In the genomic region with DNA sequence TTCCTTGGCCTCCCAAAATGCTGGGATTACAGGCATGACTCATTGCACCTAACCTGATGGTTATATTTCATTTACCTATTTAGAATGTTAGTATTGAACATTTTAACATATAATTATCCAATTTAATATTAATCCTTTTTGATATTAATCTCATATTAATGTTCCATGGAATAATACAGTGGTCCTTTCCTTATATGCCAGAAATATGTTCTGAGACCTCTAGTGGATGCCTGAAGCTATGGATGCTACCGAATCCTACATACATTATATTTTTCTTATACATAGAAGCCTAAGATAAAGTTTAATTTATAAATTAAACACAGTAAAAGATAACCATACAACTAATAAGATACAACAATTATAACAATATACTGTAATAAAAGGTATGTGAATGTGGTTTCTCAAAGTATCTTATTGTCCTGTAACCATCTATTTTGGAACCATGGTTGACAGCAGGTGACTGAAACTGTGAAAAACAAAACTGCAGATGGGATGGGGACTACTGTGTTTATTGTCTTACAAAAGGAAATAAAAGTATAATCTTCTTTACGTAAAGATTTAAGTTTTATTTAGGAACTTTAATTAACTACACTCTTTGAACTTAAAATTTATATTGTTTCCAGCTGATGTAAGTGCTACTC, we compare ENCODE assay signal across 26 cellular contexts.
"Had no signal": no experiment of that assay in that cellular context is flagged by ENCODE, and none has a peak within 500 bp of the region (broad histone marks: within the 10 kb centered on the region; RNA-seq: fewer than 3 reads in every experiment).

No MANE protein-coding gene starts in this region.

- H3K27me3 Mint-ChIP-seq: activated CD4-positive, alpha-beta T cell treated with anti-CD3 and anti-CD28 coated beads, Interleukin-2, amount 10 ng/mL, durations not matched to agents 7 days and 5 days; activated CD8-positive, alpha-beta memory T cell treated with anti-CD3 and anti-CD28 coated beads, Interleukin-2, amount 10 ng/mL, durations not matched to agents 7 days and 5 days; activated CD8-positive, alpha-beta T cell treated with anti-CD3 and anti-CD28 coated beads for 36 hours; activated naive CD8-positive, alpha-beta T cell treated with anti-CD3 and anti-CD28 coated beads, Interleukin-2, amount 50 U/mL, for 24 hours; naive B cell had no signal

- H3K36me3 Mint-ChIP-seq: activated CD8-positive, alpha-beta memory T cell treated with anti-CD3 and anti-CD28 coated beads, Interleukin-2, amount 10 ng/mL, durations not matched to agents 7 days and 5 days; naive B cell had no signal

- H3K27ac Mint-ChIP-seq: activated CD4-positive, alpha-beta T cell treated with anti-CD3 and anti-CD28 coated beads, Interleukin-2, amount 10 ng/mL, durations not matched to agents 7 days and 5 days; activated CD8-positive, alpha-beta memory T cell treated with anti-CD3 and anti-CD28 coated beads, Interleukin-2, amount 10 ng/mL, durations not matched to agents 7 days and 5 days; activated CD8-positive, alpha-beta T cell treated with anti-CD3 and anti-CD28 coated beads for 36 hours; activated naive CD8-positive, alpha-beta T cell treated with anti-CD3 and anti-CD28 coated beads, Interleukin-2, amount 50 U/mL, for 24 hours; activated T-helper 1 cell treated with anti-CD3 and anti-CD28 coated beads, Interleukin-12 subunit alpha, Interleukin-12 subunit beta, Interleukin-2, Interleukin-4 antibody, amounts not matched to agents 30 ng/mL and 10 ng/mL and 1 ng/mL, durations not matched to agents 14 hours and 24 hours and 36 hours; naive B cell had no signal

- H3K9me3 ChIP-seq: body of pancreas, gastrocnemius medialis, left lung, prostate gland, right atrium auricular region, upper lobe of right lung had no signal

- H3K4me1 ChIP-seq: body of pancreas, gastrocnemius medialis, left lung, prostate gland, right atrium auricular region, upper lobe of right lung had no signal

- H3K27ac ChIP-seq: body of pancreas, gastrocnemius medialis, left lung, prostate gland, right atrium auricular region, upper lobe of right lung had no signal

- H3K36me3 ChIP-seq: gastrocnemius medialis, left lung, prostate gland, right atrium auricular region, upper lobe of right lung had no signal

- H3K27me3 ChIP-seq: body of pancreas, gastrocnemius medialis, left lung, right atrium auricular region, upper lobe of right lung had no signal

- H3K4me3 Mint-ChIP-seq: activated CD4-positive, alpha-beta T cell treated with anti-CD3 and anti-CD28 coated beads, Interleukin-2, amount 10 ng/mL, durations not matched to agents 7 days and 5 days; activated CD8-positive, alpha-beta memory T cell treated with anti-CD3 and anti-CD28 coated beads, Interleukin-2, amount 10 ng/mL, durations not matched to agents 7 days and 5 days; activated CD8-positive, alpha-beta T cell treated with anti-CD3 and anti-CD28 coated beads for 36 hours; activated naive CD8-positive, alpha-beta T cell treated with anti-CD3 and anti-CD28 coated beads, Interleukin-2, amount 50 U/mL, for 24 hours; activated T-helper 1 cell treated with anti-CD3 and anti-CD28 coated beads, Interleukin-12 subunit alpha, Interleukin-12 subunit beta, Interleukin-2, Interleukin-4 antibody, amounts not matched to agents 30 ng/mL and 10 ng/mL and 1 ng/mL, durations not matched to agents 14 hours and 24 hours and 36 hours; naive B cell; neural crest cell had no signal

- H3K9me3 Mint-ChIP-seq: activated CD4-positive, alpha-beta T cell treated with anti-CD3 and anti-CD28 coated beads, Interleukin-2, amount 10 ng/mL, durations not matched to agents 7 days and 5 days; activated naive CD8-positive, alpha-beta T cell treated with anti-CD3 and anti-CD28 coated beads, Interleukin-2, amount 50 U/mL, for 24 hours; activated T-helper 1 cell treated with anti-CD3 and anti-CD28 coated beads, Interleukin-12 subunit alpha, Interleukin-12 subunit beta, Interleukin-2, Interleukin-4 antibody, amounts not matched to agents 30 ng/mL and 10 ng/mL and 1 ng/mL, durations not matched to agents 14 hours and 24 hours and 36 hours; naive B cell; neural crest cell had no signal

- H3K4me3 ChIP-seq: body of pancreas, gastrocnemius medialis, left lung, lung, prostate gland, right atrium auricular region, upper lobe of right lung had no signal

- ATAC-seq: activated CD4-positive, CD25-positive, alpha-beta regulatory T cell treated with anti-CD3 and anti-CD28 coated beads, Interleukin-2, amount 50 U/mL, for 24 hours; activated CD8-positive, alpha-beta memory T cell treated with anti-CD3 and anti-CD28 coated beads, Interleukin-2, amount 10 ng/mL, durations not matched to agents 7 days and 5 days; activated CD8-positive, alpha-beta T cell treated with anti-CD3 and anti-CD28 coated beads for 36 hours; activated naive CD8-positive, alpha-beta T cell treated with anti-CD3 and anti-CD28 coated beads, Interleukin-2, amount 50 U/mL, for 24 hours; body of pancreas; esophagus mucosa; gastrocnemius medialis; left lung; upper lobe of right lung had no signal

- H3K4me1 Mint-ChIP-seq: activated CD4-positive, alpha-beta T cell treated with anti-CD3 and anti-CD28 coated beads, Interleukin-2, amount 10 ng/mL, durations not matched to agents 7 days and 5 days; activated CD8-positive, alpha-beta memory T cell treated with anti-CD3 and anti-CD28 coated beads, Interleukin-2, amount 10 ng/mL, durations not matched to agents 7 days and 5 days; activated naive CD8-positive, alpha-beta T cell treated with anti-CD3 and anti-CD28 coated beads, Interleukin-2, amount 50 U/mL, for 24 hours; naive B cell; neural crest cell had no signal

- DNase-seq: activated CD4-positive, alpha-beta T cell treated with anti-CD3 and anti-CD28 coated beads, Interleukin-2, amount 10 ng/mL, durations not matched to agents 7 days and 5 days; activated CD8-positive, alpha-beta memory T cell treated with anti-CD3 and anti-CD28 coated beads, Interleukin-2, amount 10 ng/mL, durations not matched to agents 7 days and 5 days; activated CD8-positive, alpha-beta T cell treated with anti-CD3 and anti-CD28 coated beads for 36 hours; activated gamma-delta T cell; activated naive CD4-positive, alpha-beta T cell treated with anti-CD3 and anti-CD28 coated beads, Interleukin-2, amount 50 U/mL, for 16 hours; activated naive CD8-positive, alpha-beta T cell treated with anti-CD3 and anti-CD28 coated beads, Interleukin-2, amount 50 U/mL, for 24 hours; activated T-cell treated with anti-CD3 and anti-CD28 coated beads for 4 hours; body of pancreas; caudate nucleus; dermis blood vessel endothelial cell; effector memory CD4-positive, alpha-beta T cell; gastrocnemius medialis; hippocampal formation; kidney glomerular epithelial cell; left lung; naive B cell; stimulated activated CD4-positive, alpha-beta T cell treated with anti-CD3 and anti-CD28 coated beads, Interleukin-4, amount 100 ng/mL, for 24 hours; stimulated activated naive CD4-positive, alpha-beta T cell treated with Interleukin-2 at 50 U/mL for 16 hours; upper lobe of right lung had no signal
